Comparison of ENCODE assay signal across 13 cellular contexts in genomic region chr3:142613491-142613890, GRCh38.
"Had no signal": no experiment of that assay in that cellular context is flagged by ENCODE, and none has a peak within 500 bp of the region (broad histone marks: within the 10 kb centered on the region; RNA-seq: fewer than 3 reads in every experiment).

No MANE protein-coding gene starts in this region.

- H3K27me3 ChIP-seq: hepatocyte, right atrium auricular region, thyroid gland, uterus had no signal

- H3K4me1 ChIP-seq: right atrium auricular region, thyroid gland, uterus had no signal

- H3K36me3 ChIP-seq: right atrium auricular region, thyroid gland, uterus had no signal

- H3K4me3 ChIP-seq: hepatocyte, right atrium auricular region, skin epidermis, thyroid gland, uterus had no signal

- H3K9me3 ChIP-seq: right atrium auricular region, thyroid gland, uterus had no signal

- DNase-seq: activated gamma-delta T cell; activated naive CD8-positive, alpha-beta T cell treated with anti-CD3 and anti-CD28 coated beads for 36 hours; activated T-cell treated with anti-CD3 and anti-CD28 coated beads, Interleukin-2, amount 50 U/mL, for 24 hours; anterior cingulate cortex; kidney; naive B cell; thyroid gland; uterus had no signal

- H3K27ac ChIP-seq: hepatocyte, right atrium auricular region, skin epidermis, thyroid gland, uterus had no signal

- FAIRE-seq: endothelial cell of umbilical vein, kidney, TTC549 had no signal
